In genomic region chr19:55633866-55634265, GRCh38 we compare ENCODE assay signal across 10 cellular contexts. TPM values are rescaled to one million over a fixed set of nuclear protein-coding genes. Genes with fewer than 3 reads are reported as not detected.
DNase-seq lines count a peak whose midpoint lies in the region; ATAC-seq, FAIRE-seq and TF ChIP-seq lines count a peak whose summit lies in the region.
"Had no signal": no experiment of that assay in that cellular context is flagged by ENCODE, and none has a peak within 500 bp of the region (broad histone marks: within the 10 kb centered on the region; RNA-seq: fewer than 3 reads in every experiment).

No MANE protein-coding gene starts in this region.

- no peak overlapping the region for H3K4me3 ChIP-seq in CD4-positive, CD25-positive, alpha-beta regulatory T cell (ENCODE audit: low read depth, low read length)
- peak overlapping the region; percentile 99 for H3K4me3 ChIP-seq in adipocyte (ENCODE audit: low read length)

- H3K4me3 Mint-ChIP-seq in CD4-positive, CD25-positive, alpha-beta regulatory T cell: peak overlapping the region in 3 of 4 donors; percentile 81 to 98 (median 96)
- H3K4me3 Mint-ChIP-seq in IgD-negative memory B cell: peak overlapping the region; percentile 33 to 99 (median 98)
- peak overlapping the region; percentile 96 for H3K4me3 Mint-ChIP-seq in natural killer cell treated with Interleukin-12 subunit alpha and Interleukin-12 subunit beta and Interleukin-15 and Interleukin-18, amount 100 ng/mL, for 72 hours
- H3K4me3 Mint-ChIP-seq in nephron progenitor cell: no peak overlapping the region

- peak overlapping the region; percentile 100 for H3K9ac ChIP-seq in adipocyte (ENCODE audit: low read length)

- H3K9me3 ChIP-seq in CD4-positive, CD25-positive, alpha-beta regulatory T cell (ENCODE audit: control insufficient read depth in 2 of 2, low read length in 2 of 2): no peaks in the 10 kb centered on the region
- no peaks in the 10 kb centered on the region for H3K9me3 ChIP-seq in adipocyte (ENCODE audit: control insufficient read depth, low read length)

- H3K27ac ChIP-seq in CD4-positive, CD25-positive, alpha-beta regulatory T cell (ENCODE audit: insufficient read depth, low read length, poor library complexity, severe bottlenecking): peak overlapping the region; percentile 100

- H3K27ac Mint-ChIP-seq in CD4-positive, CD25-positive, alpha-beta regulatory T cell: peak overlapping the region in 2 of 3 donors; percentile 26 to 100
- H3K27ac Mint-ChIP-seq in IgD-negative memory B cell (peak overlapping the region in 2 of 3 donors; percentile 99), nephron progenitor cell (no peak overlapping the region)
- peak overlapping the region in 1 of 2 donors; percentile 99 for H3K27ac Mint-ChIP-seq in natural killer cell treated with Interleukin-12 subunit alpha and Interleukin-12 subunit beta and Interleukin-15 and Interleukin-18, amount 100 ng/mL, for 72 hours

- peaks cover 24% of the 10 kb centered on the region for H3K36me3 Mint-ChIP-seq in CD4-positive, CD25-positive, alpha-beta regulatory T cell
- peaks cover 6% of the 10 kb centered on the region for H3K36me3 Mint-ChIP-seq in IgD-negative memory B cell
- H3K36me3 Mint-ChIP-seq in natural killer cell treated with Interleukin-12 subunit alpha and Interleukin-12 subunit beta and Interleukin-15 and Interleukin-18, amount 100 ng/mL, for 72 hours: peaks cover 17% of the 10 kb centered on the region
- H3K36me3 Mint-ChIP-seq in nephron progenitor cell (ENCODE audit: low read depth): peaks cover 10% of the 10 kb centered on the region

- ATAC-seq in CD4-positive, CD25-positive, alpha-beta regulatory T cell (ENCODE audit: low read depth in 2 of 2): no peak
- no peak for ATAC-seq in natural killer cell treated with Interleukin-12 subunit alpha and Interleukin-12 subunit beta and Interleukin-15 and Interleukin-18, amount 100 ng/mL, for 72 hours

- H3K4me1 Mint-ChIP-seq in CD4-positive, CD25-positive, alpha-beta regulatory T cell: peaks cover 14 to 56% (median 41%) of the 10 kb centered on the region in 4 donors
- H3K4me1 Mint-ChIP-seq in IgD-negative memory B cell (peaks cover 21 to 45% (median 41%) of the 10 kb centered on the region in 3 donors), nephron progenitor cell (peaks cover 53% of the 10 kb centered on the region)
- H3K4me1 Mint-ChIP-seq in natural killer cell treated with Interleukin-12 subunit alpha and Interleukin-12 subunit beta and Interleukin-15 and Interleukin-18, amount 100 ng/mL, for 72 hours (ENCODE audit: low read depth in 2 of 2): peaks cover 44 to 46% of the 10 kb centered on the region in 2 donors

- TF ChIP-seq CTCF in nephron progenitor cell (IDR thresholded peaks at IDR 0.05) (no peak), D721Med (IDR thresholded peaks at IDR 0.05; ENCODE audit: insufficient read depth, missing control alignments) (no peak)

- DNase-seq in CD4-positive, CD25-positive, alpha-beta regulatory T cell: no peak
- DNase-seq in adipocyte (ENCODE audit: low read depth) (no peak), nephron progenitor cell (no peak), ecto neural progenitor cell (ENCODE audit: low spot score) (no peak), dermis blood vessel endothelial cell (no peak), D721Med (ENCODE audit: insufficient read length, low spot score) (no peak)
- DNase-seq in natural killer cell treated with Interleukin-12 subunit alpha and Interleukin-12 subunit beta and Interleukin-15 and Interleukin-18, amount 100 ng/mL, for 72 hours (ENCODE audit: low spot score): no peak
- DNase-seq: cerebellar nuclear complex had no signal

- no peaks in the 10 kb centered on the region for H3K27me3 ChIP-seq in CD4-positive, CD25-positive, alpha-beta regulatory T cell (ENCODE audit: control insufficient read depth, insufficient read depth, low read length)
- H3K27me3 ChIP-seq in adipocyte (replicated peaks; ENCODE audit: control insufficient read depth, insufficient read depth, low read length): no peaks in the 10 kb centered on the region

- FAIRE-seq in D721Med (lab: Jason Lieb, UNC): no peak
- FAIRE-seq: GM19239 had no signal

- H3K36me3 ChIP-seq in CD4-positive, CD25-positive, alpha-beta regulatory T cell (ENCODE audit: control insufficient read depth, insufficient read depth, low read length): no peaks in the 10 kb centered on the region
- peaks cover 3% of the 10 kb centered on the region for H3K36me3 ChIP-seq in adipocyte (ENCODE audit: control insufficient read depth, insufficient read depth, low read length, severe bottlenecking)

- H3K9me3 Mint-ChIP-seq in CD4-positive, CD25-positive, alpha-beta regulatory T cell: peaks cover 0 to under 1% (median 0%) of the 10 kb centered on the region in 7 donors
- H3K9me3 Mint-ChIP-seq in IgD-negative memory B cell: no peaks in the 10 kb centered on the region
- H3K9me3 Mint-ChIP-seq in natural killer cell treated with Interleukin-12 subunit alpha and Interleukin-12 subunit beta and Interleukin-15 and Interleukin-18, amount 100 ng/mL, for 72 hours: no peaks in the 10 kb centered on the region
- no peaks in the 10 kb centered on the region for H3K9me3 Mint-ChIP-seq in nephron progenitor cell

- H3K4me1 ChIP-seq in CD4-positive, CD25-positive, alpha-beta regulatory T cell (ENCODE audit: control insufficient read depth, insufficient read depth, low read length, poor library complexity, severe bottlenecking): peaks cover 47% of the 10 kb centered on the region
- H3K4me1 ChIP-seq in adipocyte (ENCODE audit: control insufficient read depth, insufficient read depth, low read length): peaks cover 32% of the 10 kb centered on the region

- peaks cover 11% of the 10 kb centered on the region for H3K27me3 Mint-ChIP-seq in CD4-positive, CD25-positive, alpha-beta regulatory T cell
- H3K27me3 Mint-ChIP-seq in IgD-negative memory B cell (no peaks in the 10 kb centered on the region), nephron progenitor cell (ENCODE audit: low read depth, poor library complexity) (peaks cover 24% of the 10 kb centered on the region)
- H3K27me3 Mint-ChIP-seq in natural killer cell treated with Interleukin-12 subunit alpha and Interleukin-12 subunit beta and Interleukin-15 and Interleukin-18, amount 100 ng/mL, for 72 hours: peaks cover 0 to 2% of the 10 kb centered on the region in 2 donors

RNA-seq across cellular contexts. Expression of gene ZNF580, which starts 6.9 kb away (rescaled TPM):
- total RNA-seq in CD4-positive, CD25-positive, alpha-beta regulatory T cell: 30.8 TPM
- polyA plus RNA-seq in CD4-positive, CD25-positive, alpha-beta regulatory T cell: 10 to 100 TPM; 14.3 to 18.9 (median 16.0) TPM
- polyA plus RNA-seq in IgD-negative memory B cell: 38.4 TPM
- 10 to 100 TPM; 35.7 to 39.5 TPM for total RNA-seq in natural killer cell treated with Interleukin-12 subunit alpha and Interleukin-12 subunit beta and Interleukin-15 and Interleukin-18, amount 100 ng/mL, for 72 hours
- total RNA-seq in dermis blood vessel endothelial cell: 2.0 and 3.6 TPM in 2 replicates

RNA-seq across cellular contexts. Expression of gene ZNF784, which starts 9.5 kb away (rescaled TPM):
- total RNA-seq in CD4-positive, CD25-positive, alpha-beta regulatory T cell: 11.1 TPM
- 1 to 10 TPM; 1.0 to 2.4 (median 1.6) TPM for polyA plus RNA-seq in CD4-positive, CD25-positive, alpha-beta regulatory T cell
- 2.4 TPM for polyA plus RNA-seq in IgD-negative memory B cell
- total RNA-seq in natural killer cell treated with Interleukin-12 subunit alpha and Interleukin-12 subunit beta and Interleukin-15 and Interleukin-18, amount 100 ng/mL, for 72 hours: 1 to 10 TPM; 2.6 to 4.5 TPM
- total RNA-seq in dermis blood vessel endothelial cell: 3.9 and 5.3 TPM in 2 replicates

RNA-seq across cellular contexts. Expression of gene ZNF581, which starts 9.6 kb away (rescaled TPM):
- 23.7 TPM for total RNA-seq in CD4-positive, CD25-positive, alpha-beta regulatory T cell
- 10 to 100 TPM; 26.5 to 36.6 (median 35.1) TPM for polyA plus RNA-seq in CD4-positive, CD25-positive, alpha-beta regulatory T cell
- 79.3 TPM for polyA plus RNA-seq in IgD-negative memory B cell
- total RNA-seq in natural killer cell treated with Interleukin-12 subunit alpha and Interleukin-12 subunit beta and Interleukin-15 and Interleukin-18, amount 100 ng/mL, for 72 hours: 10 to 100 TPM; 15.1 to 27.6 TPM
- 16.3 and 20.8 TPM in 2 replicates for total RNA-seq in dermis blood vessel endothelial cell

RNA-seq across cellular contexts. Expression of gene CCDC106, which starts 14.1 kb away (rescaled TPM):
- total RNA-seq in CD4-positive, CD25-positive, alpha-beta regulatory T cell: 0.99 TPM
- polyA plus RNA-seq in CD4-positive, CD25-positive, alpha-beta regulatory T cell: 1 to 10 TPM in 1 of 4 donors, under 1 TPM in 3; 0.22 to 1.0 (median 0.51) TPM
- 16.0 TPM for polyA plus RNA-seq in IgD-negative memory B cell
- total RNA-seq in natural killer cell treated with Interleukin-12 subunit alpha and Interleukin-12 subunit beta and Interleukin-15 and Interleukin-18, amount 100 ng/mL, for 72 hours: 1 to 10 TPM; 1.9 to 3.3 TPM
- total RNA-seq in dermis blood vessel endothelial cell: 7.8 and 13.9 TPM in 2 replicates

RNA-seq across cellular contexts. Expression of gene U2AF2, which starts 21.0 kb away (rescaled TPM):
- 283 TPM for total RNA-seq in CD4-positive, CD25-positive, alpha-beta regulatory T cell
- 1 to 10 TPM; 7.2 to 9.3 (median 8.2) TPM for polyA plus RNA-seq in CD4-positive, CD25-positive, alpha-beta regulatory T cell
- polyA plus RNA-seq in IgD-negative memory B cell: 14.2 TPM
- total RNA-seq in natural killer cell treated with Interleukin-12 subunit alpha and Interleukin-12 subunit beta and Interleukin-15 and Interleukin-18, amount 100 ng/mL, for 72 hours: 100 to 1,000 TPM; 266 to 434 TPM
- total RNA-seq in dermis blood vessel endothelial cell: 84.1 and 172 TPM in 2 replicates
